In the genomic region with DNA sequence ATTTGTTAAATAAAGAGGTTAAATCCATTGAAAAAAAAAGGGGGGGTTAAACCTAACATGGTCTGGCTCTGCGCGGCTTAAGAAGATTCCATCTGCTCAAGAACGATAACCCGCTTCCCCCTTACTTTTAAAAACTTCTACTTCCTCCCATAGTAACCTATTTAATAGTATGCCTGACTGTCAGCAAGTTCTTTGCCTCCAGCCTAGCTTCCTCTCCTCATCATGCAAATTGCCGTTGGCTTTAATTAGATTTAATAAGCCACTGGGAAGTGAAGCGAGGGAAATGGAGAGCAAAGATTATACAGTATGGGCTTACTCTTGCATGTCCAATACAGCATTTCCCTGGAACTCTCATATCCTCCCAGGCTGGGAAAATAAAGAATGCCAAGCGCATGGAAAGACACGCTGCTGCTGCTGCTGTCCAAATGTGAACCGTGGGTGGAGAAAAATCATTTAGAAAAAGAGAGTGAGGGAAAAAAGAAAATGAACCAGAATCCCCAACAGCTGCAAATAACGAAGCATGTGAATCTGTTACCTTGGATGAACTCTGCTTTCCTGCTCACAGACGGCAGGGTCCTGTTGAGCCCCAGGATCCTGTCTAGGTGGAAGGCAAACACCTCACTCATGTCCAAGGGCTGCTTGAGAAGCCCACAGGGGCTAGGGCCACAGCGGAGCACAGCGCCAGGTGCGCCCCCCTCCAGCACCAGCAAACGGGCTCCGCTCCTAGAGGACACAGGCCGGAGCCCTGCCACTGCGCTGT, we compare ENCODE assay signal across 9 cellular contexts. TPM values are rescaled to one million over a fixed set of nuclear protein-coding genes. Genes with fewer than 3 reads are reported as not detected.
A peak's percentile ranks its signal among the peaks of the same experiment; 100 is the strongest.
DNase-seq lines count a peak whose midpoint lies in the region; TF ChIP-seq lines count a peak whose summit lies in the region.
"Had no signal": no experiment of that assay in that cellular context is flagged by ENCODE, and none has a peak within 500 bp of the region (broad histone marks: within the 10 kb centered on the region; RNA-seq: fewer than 3 reads in every experiment).

No MANE protein-coding gene starts in this region.

- H4K5ac ChIP-seq in H9 (ENCODE audit: insufficient read length, low read depth, low read length): no peak overlapping the region

- H3K18ac ChIP-seq in H9 (ENCODE audit: insufficient read length, low read depth, low read length): no peak overlapping the region

- H3K4me3 Mint-ChIP-seq in nephron (peak overlapping the region; percentile 90 to 97 (median 96)), H9 (no peak overlapping the region)
- H3K4me3 Mint-ChIP-seq: IgD-negative memory B cell had no signal

- H3K14ac ChIP-seq in H9 (ENCODE audit: insufficient read depth, low read length): no peak overlapping the region

- H3K27me3 Mint-ChIP-seq in nephron (ENCODE audit: low read depth): no peaks in the 10 kb centered on the region
- no peaks in the 10 kb centered on the region for H3K27me3 Mint-ChIP-seq in H9 (ENCODE audit: low read depth)

- no peak overlapping the region for H4K8ac ChIP-seq in H9 (replicated peaks; ENCODE audit: insufficient read length, low read depth, low read length)

- H3K4ac ChIP-seq in H9 (ENCODE audit: low read depth, low read length): no peak overlapping the region

- H3K36me3 ChIP-seq in H7 (replicated peaks; ENCODE audit: control insufficient read depth, insufficient read depth, low read length): no peaks in the 10 kb centered on the region

- H4K91ac ChIP-seq in H9 (ENCODE audit: insufficient read length, low read depth, low read length): no peak overlapping the region

- no peaks in the 10 kb centered on the region for H3K23me2 ChIP-seq in H9 (ENCODE audit: insufficient read length, low read depth, low read length, poor library complexity, severe bottlenecking)

- no peak overlapping the region for H3K4me2 ChIP-seq in H9 (ENCODE audit: insufficient read depth, insufficient read length, low read length)

- TF ChIP-seq CTCF in nephron (IDR thresholded peaks at IDR 0.05; ENCODE audit: unreplicated experiment in 3 of 3) (no peak), H9 (conservative IDR thresholded peaks at IDR 0.05) (no peak)

- H2AK5ac ChIP-seq in H9 (ENCODE audit: insufficient read length, low read length): no peak overlapping the region

- H2BK120ac ChIP-seq in H9 (ENCODE audit: low read depth, low read length, poor library complexity, severe bottlenecking): no peak overlapping the region

- no peak overlapping the region for H2BK15ac ChIP-seq in H9 (ENCODE audit: low read depth, low read length)

- H2BK5ac ChIP-seq in H9 (ENCODE audit: insufficient read length, low read length): no peak overlapping the region

- H3K27me3 ChIP-seq in H7 (ENCODE audit: control insufficient read depth, insufficient read depth, low read length) (no peaks in the 10 kb centered on the region), H9 (ENCODE audit: insufficient read depth, low read length) (no peaks in the 10 kb centered on the region)

- H3K36me3 Mint-ChIP-seq in nephron (ENCODE audit: low read depth): peaks cover 8% of the 10 kb centered on the region
- H3K36me3 Mint-ChIP-seq in H9 (ENCODE audit: insufficient read depth in 1 of 3, low read depth in 3 of 3): no peaks in the 10 kb centered on the region
- H3K36me3 Mint-ChIP-seq: IgD-negative memory B cell had no signal

- peak overlapping the region; percentile 94 to 96 (median 96) for H3K27ac Mint-ChIP-seq in nephron
- no peak overlapping the region; a peak in 1 of 7 replicates for H3K27ac Mint-ChIP-seq in H9
- H3K27ac Mint-ChIP-seq: IgD-negative memory B cell had no signal

- no peak overlapping the region for H3K9ac ChIP-seq in H9 (ENCODE audit: extremely low read depth, insufficient read length, low read length)

- no peaks in the 10 kb centered on the region for H3K79me2 ChIP-seq in H9 (ENCODE audit: insufficient read depth, low read length)

- no peak overlapping the region for H2BK20ac ChIP-seq in H9 (ENCODE audit: low read depth, low read length, poor library complexity, severe bottlenecking)

- H2BK12ac ChIP-seq in H9 (ENCODE audit: insufficient read length, low read depth, low read length): no peak overlapping the region

- H3K9me3 Mint-ChIP-seq in nephron: no peaks in the 10 kb centered on the region
- no peaks in the 10 kb centered on the region for H3K9me3 Mint-ChIP-seq in H9
- H3K9me3 Mint-ChIP-seq: IgD-negative memory B cell had no signal

- H3K4me3 ChIP-seq in H7 (ENCODE audit: insufficient read depth, low read depth, low read length): no peak overlapping the region

- DNase-seq in Ammon's horn (ENCODE audit: low spot score) (peak; percentile 44), MV-4-11 (lab: John Stamatoyannopoulos, UW) (peak; percentile 49), dermis microvascular lymphatic vessel endothelial cell (ENCODE audit: low read depth in 2 of 2) (peak; percentile 45 to 47), amniotic stem cell (lab: John Stamatoyannopoulos, UW) (no peak), DMS153 (lab: John Stamatoyannopoulos, UW) (no peak), H7 (no peak), H9 (no peak)

- WGBS in H9 (ENCODE audit: extremely low coverage, insufficient read length, low lambda C conversion rate): no CpG with 5 or more reads among the region's 18 CpGs

- no peaks in the 10 kb centered on the region for H3K79me1 ChIP-seq in H9 (ENCODE audit: insufficient read depth, low read depth, low read length, poor library complexity, severe bottlenecking)

- H3K4me1 Mint-ChIP-seq in nephron: peaks cover 37% of the 10 kb centered on the region
- peaks cover 6 to 8% of the 10 kb centered on the region in 2 experiments; a peak in 3 of 4 replicates for H3K4me1 Mint-ChIP-seq in H9
- H3K4me1 Mint-ChIP-seq: IgD-negative memory B cell had no signal

- H4K20me1 ChIP-seq in H9 (ENCODE audit: control insufficient read depth, insufficient read depth, insufficient read length): no peaks in the 10 kb centered on the region

- H3T11ph ChIP-seq in H9 (ENCODE audit: low read length): no peak overlapping the region

- H3K4me1 ChIP-seq in H9 (ENCODE audit: insufficient read depth, low read length): no peaks in the 10 kb centered on the region

- no peaks in the 10 kb centered on the region for H3K9me3 ChIP-seq in H9 (ENCODE audit: control insufficient read depth, low read depth, low read length)

- H3K56ac ChIP-seq in H9 (ENCODE audit: insufficient read length, low read depth, low read length): no peak overlapping the region

- H2AFZ ChIP-seq in H9 (ENCODE audit: low read length): no peak overlapping the region

- H3K27ac ChIP-seq in H9 (ENCODE audit: insufficient read length, low read depth, low read length): no peak overlapping the region

- H3K23ac ChIP-seq in H9 (ENCODE audit: insufficient read length, low read depth, low read length): no peak overlapping the region

RNA-seq across cellular contexts. Expression of a gene that starts 2.7 kb away (rescaled TPM):
- total RNA-seq in dermis microvascular lymphatic vessel endothelial cell (44.8 and 57.9 TPM in 2 replicates), H9 (2021) (not detected in 2 replicates)
- 0.07 and 0.42 TPM in 2 replicates for total RNA-seq in H7 (2014; rRNA removed; shearing (Covaris generic))

RNA-seq across cellular contexts. Expression of a gene that starts 40.2 kb away (rescaled TPM):
- total RNA-seq in dermis microvascular lymphatic vessel endothelial cell: 2.1 and 6.3 TPM in 2 replicates
- total RNA-seq in H7 (2014; rRNA removed; shearing (Covaris generic)): 5.2 and 7.1 TPM in 2 replicates
- total RNA-seq in H9 (2021): 3.4 and 3.6 TPM in 2 replicates

Comparison
In these comparisons a context has a peak if more than half of its experiments do, and no peak if none do; other contexts are left out.
1. DNase-seq: peak in Ammon's horn (single experiment), MV-4-11 (single experiment) and dermis microvascular lymphatic vessel endothelial cell (2 of 2); none in amniotic stem cell (single experiment), DMS153 (single experiment), H7 (single experiment) and H9 (single experiment).
2. H3K27ac Mint-ChIP-seq: peak in nephron (3 of 3); none in H9 (0 of 3).
3. H3K4me3 Mint-ChIP-seq: peak in nephron (3 of 3); none in H9 (0 of 2).
4. RNA of a gene that starts 2.7 kb away (total RNA-seq): 44.8 to 57.9 TPM in dermis microvascular lymphatic vessel endothelial cell; 0.07 to 0.42 TPM in H7 and not detected in H9; every median in the first group is over 10 times any median in the second.